ENCODE assay signal across 20 cellular contexts in genomic region chr6:81204741-81205140, GRCh38.
A peak's percentile ranks its signal among the peaks of the same experiment; 100 is the strongest.
DNase-seq lines count a peak whose midpoint lies in the region; ATAC-seq lines count a peak whose summit lies in the region.
"Had no signal": no experiment of that assay in that cellular context is flagged by ENCODE, and none has a peak within 500 bp of the region (broad histone marks: within the 10 kb centered on the region; RNA-seq: fewer than 3 reads in every experiment).

No MANE protein-coding gene starts in this region.

- H3K27me3 ChIP-seq in SJCRH30 = no peaks in the 10 kb centered on the region
- H3K27me3 ChIP-seq: testis had no signal

- H3K4me3 ChIP-seq in SJCRH30 = no peak overlapping the region
- H3K4me3 ChIP-seq: PC-9, testis had no signal

- H3K4me1 ChIP-seq in SJCRH30 = peaks cover 11% of the 10 kb centered on the region
- H3K4me1 ChIP-seq: testis had no signal

- H3K9me3 ChIP-seq in SJCRH30 (replicated peaks) = no peaks in the 10 kb centered on the region
- H3K9me3 ChIP-seq: testis had no signal

- no peak overlapping the region for H3K27ac Mint-ChIP-seq in activated T-cell treated with anti-CD3 and anti-CD28 coated beads, Interleukin-2, amount 50 U/mL, for 72 hours
- H3K27ac Mint-ChIP-seq: nephron had no signal

- peaks cover 0 to 4% of the 10 kb centered on the region in 2 donors for H3K9me3 Mint-ChIP-seq in activated T-cell treated with anti-CD3 and anti-CD28 coated beads, Interleukin-2, amount 50 U/mL, for 72 hours

- no peak for ATAC-seq in activated T-cell treated with anti-CD3 and anti-CD28 coated beads, Interleukin-2, amount 50 U/mL, for 72 hours (replicated peaks in 1 of 2)
- ATAC-seq in HG03196 (IDR thresholded peaks at IDR 0.05; ENCODE audit: unreplicated experiment) = no peak
- ATAC-seq in GM21576 (IDR thresholded peaks at IDR 0.05; ENCODE audit: unreplicated experiment) = no peak
- ATAC-seq: esophagus mucosa had no signal

- no peaks in the 10 kb centered on the region for H3K36me3 Mint-ChIP-seq in activated T-cell treated with anti-CD3 and anti-CD28 coated beads, Interleukin-2, amount 50 U/mL, for 72 hours (ENCODE audit: insufficient read depth in 2 of 2)

- H3K27ac ChIP-seq in SJCRH30 = peak overlapping the region; percentile 21
- H3K27ac ChIP-seq: 22Rv1, PC-9, testis, VCaP had no signal

- no peaks in the 10 kb centered on the region for H3K36me3 ChIP-seq in SJCRH30

- DNase-seq in DMS153 (lab: John Stamatoyannopoulos, UW) = peak; percentile 1
- no peak for DNase-seq in DMS153 treated with DMSO at 0.1 percent for 48 hours (lab: John Stamatoyannopoulos, UW; ENCODE audit: unreplicated experiment)
- peak in 1 of 2 experiments; percentile 30 for DNase-seq in SJCRH30
- DNase-seq in fibroblast of peridontal ligament (ENCODE audit: extremely low read depth) = peak; percentile 59
- DNase-seq in stromal cell of bone marrow (ENCODE audit: low read depth) = peak; percentile 19
- DNase-seq in activated T-cell treated with anti-CD3 and anti-CD28 coated beads, Interleukin-2, amount 50 U/mL, for 72 hours = no peak
- DNase-seq: anterior cingulate cortex, cortex of kidney, GOT3, KG1, NCI-H510A treated with DMSO at 0.1 percent for 48 hours, PC-9, SW 1271, testis had no signal

- no peaks in the 10 kb centered on the region for H3K27me3 Mint-ChIP-seq in activated T-cell treated with anti-CD3 and anti-CD28 coated beads, Interleukin-2, amount 50 U/mL, for 72 hours (ENCODE audit: low read depth)

- no peak overlapping the region for H3K4me3 Mint-ChIP-seq in activated T-cell treated with anti-CD3 and anti-CD28 coated beads, Interleukin-2, amount 50 U/mL, for 72 hours
- H3K4me3 Mint-ChIP-seq: nephron had no signal

- no peaks in the 10 kb centered on the region for H3K4me1 Mint-ChIP-seq in activated T-cell treated with anti-CD3 and anti-CD28 coated beads, Interleukin-2, amount 50 U/mL, for 72 hours (ENCODE audit: low read depth)
- H3K4me1 Mint-ChIP-seq: nephron had no signal

Comparison
In these comparisons a context has a peak if more than half of its experiments do, and no peak if none do; other contexts are left out.
1. DNase-seq: peak in DMS153 (single experiment), fibroblast of peridontal ligament (single experiment) and stromal cell of bone marrow (single experiment); none in DMS153 treated with DMSO at 0.1 percent for 48 hours (single experiment) and activated T-cell treated with anti-CD3 and anti-CD28 coated beads, Interleukin-2, amount 50 U/mL, for 72 hours (0 of 2).